Comparison of ENCODE assay signal across 8 cellular contexts in the genomic region with DNA sequence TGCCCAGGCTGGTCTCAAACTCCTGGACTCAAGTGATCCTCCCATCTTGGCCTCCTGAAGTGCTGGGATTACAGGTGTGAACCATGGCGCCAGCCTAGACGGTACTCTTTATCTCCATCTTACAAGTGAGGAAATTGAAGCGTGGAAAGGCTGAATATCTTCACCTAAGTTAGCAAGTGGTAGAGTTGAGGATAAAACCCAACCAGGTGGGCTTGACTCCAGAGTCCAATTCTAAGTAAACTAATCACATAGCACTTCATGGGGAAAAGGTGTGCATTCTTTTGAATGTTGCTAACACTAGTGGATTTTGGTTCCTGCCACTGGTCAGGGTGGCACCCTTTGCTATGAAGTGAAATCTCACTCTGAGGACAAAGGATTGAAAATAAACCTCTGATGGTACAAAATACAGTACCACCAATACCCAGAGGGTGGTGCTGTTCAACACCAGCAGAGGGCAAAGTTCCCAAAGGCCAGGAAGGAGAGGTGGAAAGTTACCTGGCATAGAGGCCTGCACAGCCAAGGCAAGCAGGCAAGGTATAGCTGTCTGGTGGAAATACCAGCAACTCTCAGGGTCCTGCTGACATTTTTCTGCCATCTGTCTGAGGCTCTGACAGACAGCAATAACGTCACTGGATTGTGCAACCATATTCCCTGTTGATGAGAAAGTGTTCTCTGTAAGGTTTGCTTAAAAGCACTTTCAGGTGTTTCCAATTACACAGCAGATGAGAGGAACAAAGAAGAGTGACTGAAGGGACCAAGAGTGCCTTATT. TPM values are rescaled to one million over a fixed set of nuclear protein-coding genes. Genes with fewer than 3 reads are reported as not detected.
A peak's percentile ranks its signal among the peaks of the same experiment; 100 is the strongest.
DNase-seq lines count a peak whose midpoint lies in the region; ATAC-seq and TF ChIP-seq lines count a peak whose summit lies in the region.

No MANE protein-coding gene starts in this region.

- no peaks in the 10 kb centered on the region for H3K79me2 ChIP-seq in DOHH2 (ENCODE audit: control insufficient read depth, low read length)

- H3K27ac ChIP-seq in DOHH2 (ENCODE audit: low read depth, low read length) (no peak overlapping the region), body of pancreas (peak overlapping the region in 2 of 4 donors; percentile 7 to 21)

- ATAC-seq in body of pancreas (peak; percentile 92), HG03571 (IDR thresholded peaks at IDR 0.05; ENCODE audit: unreplicated experiment) (no peak), HG03095 (IDR thresholded peaks at IDR 0.05; ENCODE audit: unreplicated experiment) (no peak)

- H3K4me1 Mint-ChIP-seq in immature natural killer cell: peaks cover 0 to 3% of the 10 kb centered on the region in 2 donors

- 0 out of 2 replicates have a peak, but pooled peaks cover 3% of the 10 kb centered on the region for H3F3A ChIP-seq in DOHH2 (ENCODE audit: control insufficient read depth, insufficient read depth)

- DNase-seq in HK-2 (ENCODE audit: unreplicated experiment): peak; percentile 56
- DNase-seq in RPMI8226: peak; percentile 49
- peak; percentile 62 to 78 (median 68) for DNase-seq in body of pancreas
- peak; percentile 22 to 33 (median 24) for DNase-seq in immature natural killer cell
- peak; percentile 51 for DNase-seq in stimulated activated CD4-positive, alpha-beta T cell treated with anti-CD3 and anti-CD28 coated beads, Interleukin-4, amount 100 ng/mL, for 24 hours

- 67 to 68% methylated on average over 4 of the region's 4 CpGs for WGBS in body of pancreas, 2 donors

- H3K27me3 ChIP-seq in DOHH2 (ENCODE audit: control insufficient read depth, low read length) (no peaks in the 10 kb centered on the region), body of pancreas (no peaks in the 10 kb centered on the region)

- H3K4me2 ChIP-seq in DOHH2 (ENCODE audit: low read length): no peak overlapping the region

- peak overlapping the region in 4 of 6 donors; percentile 52 to 63 (median 58) for H3K27ac Mint-ChIP-seq in immature natural killer cell

- peaks cover 0 to 3% (median 0%) of the 10 kb centered on the region in 3 donors for H3K27me3 Mint-ChIP-seq in immature natural killer cell (ENCODE audit: low read depth in 3 of 3)

- no peaks in the 10 kb centered on the region for H3K9me2 ChIP-seq in DOHH2 (replicated peaks; ENCODE audit: control insufficient read depth, low read length)

- intact Hi-C loops in body of pancreas (cut with DNase I): no loop called here

- no peak overlapping the region for H3K4me3 ChIP-seq in DOHH2 (ENCODE audit: low read length)
- no peak overlapping the region for H3K4me3 ChIP-seq in body of pancreas

- TF ChIP-seq POLR2A in body of pancreas (IDR thresholded peaks at IDR 0.05): no peak

- no peak overlapping the region for H3K4me3 Mint-ChIP-seq in immature natural killer cell

- H3K4me1 ChIP-seq in DOHH2 (ENCODE audit: control insufficient read depth, low read length) (peaks cover 6% of the 10 kb centered on the region), body of pancreas (peaks cover 8% of the 10 kb centered on the region)

- H3K9me3 ChIP-seq in DOHH2 (ENCODE audit: control insufficient read depth, insufficient read depth, low read length): no peaks in the 10 kb centered on the region
- H3K9me3 ChIP-seq in body of pancreas: no peaks in the 10 kb centered on the region

- peaks cover 0 to 2% (median 0%) of the 10 kb centered on the region in 6 donors for H3K9me3 Mint-ChIP-seq in immature natural killer cell

- H3K36me3 ChIP-seq in DOHH2 (ENCODE audit: control insufficient read depth, low read length) (peaks cover 93% of the 10 kb centered on the region), body of pancreas (replicated peaks in 1 of 2; ENCODE audit: insufficient read depth in 1 of 2, low read depth in 2 of 2) (peaks cover 5 to 53% of the 10 kb centered on the region in 2 donors)

- TF ChIP-seq CTCF in DOHH2 (IDR thresholded peaks at IDR 0.05; ENCODE audit: low read depth, low read length, poor library complexity, severe bottlenecking): peak; percentile 95
- peak; percentile 69 to 93 (median 90) for TF ChIP-seq CTCF in body of pancreas (IDR thresholded peaks at IDR 0.05)

- H4K20me1 ChIP-seq in DOHH2 (ENCODE audit: control insufficient read depth, insufficient read depth, low read depth, low read length): no peaks in the 10 kb centered on the region

- H3K36me3 Mint-ChIP-seq in immature natural killer cell: peaks cover 16 to 45% (median 23%) of the 10 kb centered on the region in 3 donors

RNA-seq across cellular contexts. Expression of a gene that starts 17.6 kb away (rescaled TPM):
- 10 to 100 TPM; 17.5 to 18.2 TPM for total RNA-seq in body of pancreas
- 10 to 100 TPM; 19.9 to 38.5 (median 27.1) TPM for polyA plus RNA-seq in immature natural killer cell

RNA-seq across cellular contexts. Expression of a gene that starts 17.7 kb away (rescaled TPM):
- total RNA-seq in body of pancreas: 10 to 100 TPM; 20.8 to 33.2 TPM
- 10 to 100 TPM; 60.3 to 96.0 (median 66.8) TPM for polyA plus RNA-seq in immature natural killer cell

RNA-seq across cellular contexts. Expression of a gene that starts 34.7 kb away (rescaled TPM):
- total RNA-seq in body of pancreas: 10 to 100 TPM; 44.6 to 60.0 TPM
- polyA plus RNA-seq in immature natural killer cell: 10 to 100 TPM; 21.8 to 32.0 (median 29.6) TPM

RNA-seq across cellular contexts. Expression of a gene that starts 35.2 kb away (rescaled TPM):
- 10 to 100 TPM in 1 of 2 donors, 1 to 10 TPM in 1; 9.1 to 33.9 TPM for total RNA-seq in body of pancreas
- polyA plus RNA-seq in immature natural killer cell: 1 to 10 TPM; 1.7 to 3.2 (median 2.9) TPM

RNA-seq across cellular contexts. Expression of a gene that starts 37.6 kb away (rescaled TPM):
- 10 to 100 TPM; 52.7 to 66.7 TPM for total RNA-seq in body of pancreas
- polyA plus RNA-seq in immature natural killer cell: 100 to 1,000 TPM; 315 to 415 (median 316) TPM
